ENCODE assay signal across 1 cellular context in the genomic region with DNA sequence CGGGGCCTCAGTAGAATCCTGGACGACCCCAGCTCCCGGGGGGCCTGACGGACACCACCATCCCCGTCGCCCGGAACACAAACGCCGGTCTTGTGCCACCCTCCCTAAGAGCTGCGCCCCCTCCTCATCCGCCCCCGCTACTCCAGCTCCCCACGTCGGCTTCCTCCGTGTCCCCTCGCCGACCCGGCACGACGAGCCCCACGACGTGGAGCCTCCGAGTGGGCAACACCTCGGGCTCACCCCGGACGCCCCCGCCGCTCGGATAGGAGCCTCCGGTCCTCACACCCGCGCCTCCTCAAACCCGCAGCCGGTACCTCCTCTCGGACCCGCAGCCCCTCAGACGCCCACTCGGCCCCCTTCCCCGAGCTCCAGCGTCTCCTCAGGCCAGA.
TF ChIP-seq lines count a peak whose summit lies in the region.

No MANE protein-coding gene starts in this region.

TF ChIP-seq in HEK293, 187 proteins besides CTCF, POLR2A, EP300 and RAD21 (continued from another document):
- TF ChIP-seq GLIS2 (tag by site-specific recombination; IDR thresholded peaks at IDR 0.05), result peak; percentile 78
- no peak; the same call in 1 of the 2 replicates for TF ChIP-seq KLF17 (tag by site-specific recombination; IDR thresholded peaks at IDR 0.05)
- TF ChIP-seq ZNF391 (tag by site-specific recombination; IDR thresholded peaks at IDR 0.05; ENCODE audit: borderline replicate concordance, low read depth), result peak; percentile 19; the same call in 1 of the 2 replicates
- no peak for TF ChIP-seq ZNF548 (tag by site-specific recombination; IDR thresholded peaks at IDR 0.05)
- 0 out of 2 replicates have a peak, but pooled peaks have one; percentile 13 for TF ChIP-seq ZFP41 (tag by site-specific recombination; IDR thresholded peaks at IDR 0.05; ENCODE audit: borderline replicate concordance)
- TF ChIP-seq ZNF473 (tag by site-specific recombination; IDR thresholded peaks at IDR 0.05), result no peak
- TF ChIP-seq ZNF335 (tag by site-specific recombination; conservative IDR thresholded peaks at IDR 0.05), result peak; percentile 96
- TF ChIP-seq EGR2 (tag by site-specific recombination; IDR thresholded peaks at IDR 0.05; ENCODE audit: low read depth), result peak; percentile 59; the same call in 1 of the 2 replicates
- TF ChIP-seq, protein P1, sequence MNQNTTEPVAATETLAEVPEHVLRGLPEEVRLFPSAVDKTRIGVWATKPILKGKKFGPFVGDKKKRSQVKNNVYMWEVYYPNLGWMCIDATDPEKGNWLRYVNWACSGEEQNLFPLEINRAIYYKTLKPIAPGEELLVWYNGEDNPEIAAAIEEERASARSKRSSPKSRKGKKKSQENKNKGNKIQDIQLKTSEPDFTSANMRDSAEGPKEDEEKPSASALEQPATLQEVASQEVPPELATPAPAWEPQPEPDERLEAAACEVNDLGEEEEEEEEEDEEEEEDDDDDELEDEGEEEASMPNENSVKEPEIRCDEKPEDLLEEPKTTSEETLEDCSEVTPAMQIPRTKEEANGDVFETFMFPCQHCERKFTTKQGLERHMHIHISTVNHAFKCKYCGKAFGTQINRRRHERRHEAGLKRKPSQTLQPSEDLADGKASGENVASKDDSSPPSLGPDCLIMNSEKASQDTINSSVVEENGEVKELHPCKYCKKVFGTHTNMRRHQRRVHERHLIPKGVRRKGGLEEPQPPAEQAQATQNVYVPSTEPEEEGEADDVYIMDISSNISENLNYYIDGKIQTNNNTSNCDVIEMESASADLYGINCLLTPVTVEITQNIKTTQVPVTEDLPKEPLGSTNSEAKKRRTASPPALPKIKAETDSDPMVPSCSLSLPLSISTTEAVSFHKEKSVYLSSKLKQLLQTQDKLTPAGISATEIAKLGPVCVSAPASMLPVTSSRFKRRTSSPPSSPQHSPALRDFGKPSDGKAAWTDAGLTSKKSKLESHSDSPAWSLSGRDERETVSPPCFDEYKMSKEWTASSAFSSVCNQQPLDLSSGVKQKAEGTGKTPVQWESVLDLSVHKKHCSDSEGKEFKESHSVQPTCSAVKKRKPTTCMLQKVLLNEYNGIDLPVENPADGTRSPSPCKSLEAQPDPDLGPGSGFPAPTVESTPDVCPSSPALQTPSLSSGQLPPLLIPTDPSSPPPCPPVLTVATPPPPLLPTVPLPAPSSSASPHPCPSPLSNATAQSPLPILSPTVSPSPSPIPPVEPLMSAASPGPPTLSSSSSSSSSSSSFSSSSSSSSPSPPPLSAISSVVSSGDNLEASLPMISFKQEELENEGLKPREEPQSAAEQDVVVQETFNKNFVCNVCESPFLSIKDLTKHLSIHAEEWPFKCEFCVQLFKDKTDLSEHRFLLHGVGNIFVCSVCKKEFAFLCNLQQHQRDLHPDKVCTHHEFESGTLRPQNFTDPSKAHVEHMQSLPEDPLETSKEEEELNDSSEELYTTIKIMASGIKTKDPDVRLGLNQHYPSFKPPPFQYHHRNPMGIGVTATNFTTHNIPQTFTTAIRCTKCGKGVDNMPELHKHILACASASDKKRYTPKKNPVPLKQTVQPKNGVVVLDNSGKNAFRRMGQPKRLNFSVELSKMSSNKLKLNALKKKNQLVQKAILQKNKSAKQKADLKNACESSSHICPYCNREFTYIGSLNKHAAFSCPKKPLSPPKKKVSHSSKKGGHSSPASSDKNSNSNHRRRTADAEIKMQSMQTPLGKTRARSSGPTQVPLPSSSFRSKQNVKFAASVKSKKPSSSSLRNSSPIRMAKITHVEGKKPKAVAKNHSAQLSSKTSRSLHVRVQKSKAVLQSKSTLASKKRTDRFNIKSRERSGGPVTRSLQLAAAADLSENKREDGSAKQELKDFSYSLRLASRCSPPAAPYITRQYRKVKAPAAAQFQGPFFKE (tag by site-specific recombination; IDR thresholded peaks at IDR 0.05; ENCODE audit: borderline replicate concordance), result 0 out of 2 replicates have a peak, but pooled peaks have one; percentile 80
- no peak for TF ChIP-seq ZNF621 (tag by site-specific recombination; IDR thresholded peaks at IDR 0.05)
- TF ChIP-seq ZNF654 (tag by site-specific recombination; IDR thresholded peaks at IDR 0.05; ENCODE audit: low read depth), result no peak
- TF ChIP-seq ZNF266 (tag by site-specific recombination; IDR thresholded peaks at IDR 0.05; ENCODE audit: low read depth), result no peak
